ENCODE assay signal across 16 cellular contexts in genomic region chr18:73316513-73316912, GRCh38.
DNase-seq lines count a peak whose midpoint lies in the region; TF ChIP-seq lines count a peak whose summit lies in the region.
"Had no signal": no experiment of that assay in that cellular context is flagged by ENCODE, and none has a peak within 500 bp of the region (broad histone marks: within the 10 kb centered on the region; RNA-seq: fewer than 3 reads in every experiment).

No MANE protein-coding gene starts in this region.

- 21 to 30% methylated on average over 1 of the region's 1 CpG for whole genome bisulfite sequencing in GM23248 (ENCODE audit: low coverage in 1 of 2, low lambda C conversion rate in 2 of 2, missing lambda C conversion rate in 2 of 2), 2 experiments
- 41 to 90% methylated on average over 1 of the region's 1 CpG for WGBS in sigmoid colon, 2 donors

- in situ Hi-C loops in GM23248 (cut with MboI) = no loop called here

- H2AFZ ChIP-seq in GM23248 = no peak overlapping the region

- H3K36me3 ChIP-seq in GM23248 (ENCODE audit: low read depth) = no peaks in the 10 kb centered on the region
- H3K36me3 ChIP-seq in sigmoid colon = no peaks in the 10 kb centered on the region
- H3K36me3 ChIP-seq: BLaER1 had no signal

- H3K27ac ChIP-seq in GM23248 (no peak overlapping the region), sigmoid colon (no peak overlapping the region)
- H3K27ac ChIP-seq: BLaER1 had no signal

- no peak overlapping the region for H3K9ac ChIP-seq in GM23248
- H3K9ac ChIP-seq: BLaER1 had no signal

- no peaks in the 10 kb centered on the region for H3K9me3 Mint-ChIP-seq in endothelial cell (ENCODE audit: unreplicated experiment)

- no peak for TF ChIP-seq EP300 in sigmoid colon (IDR thresholded peaks at IDR 0.05)

- H3K27ac Mint-ChIP-seq in endothelial cell (ENCODE audit: unreplicated experiment) = no peak overlapping the region

- no peaks in the 10 kb centered on the region for H3K4me1 Mint-ChIP-seq in endothelial cell (ENCODE audit: unreplicated experiment)

- no peak overlapping the region for H3K4me2 ChIP-seq in GM23248 (ENCODE audit: unreplicated experiment)
- H3K4me2 ChIP-seq: BLaER1 had no signal

- no peaks in the 10 kb centered on the region for H3K9me2 ChIP-seq in GM23248 (ENCODE audit: insufficient read depth)

- intact Hi-C loops in sigmoid colon (cut with DNase I) = no loop called here

- H3K27me3 ChIP-seq in GM23248 (replicated peaks; ENCODE audit: insufficient read depth) (no peaks in the 10 kb centered on the region), sigmoid colon (no peaks in the 10 kb centered on the region)
- H3K27me3 ChIP-seq: BLaER1 had no signal

- H3K4me3 Mint-ChIP-seq in endothelial cell (ENCODE audit: unreplicated experiment) = no peak overlapping the region

- no peaks in the 10 kb centered on the region for H3K79me2 ChIP-seq in GM23248 (ENCODE audit: insufficient read depth)

- peak; percentile 61 for DNase-seq in AG09309 (ENCODE audit: low read depth)
- DNase-seq in GM23248 = peak; percentile 52
- peak; percentile 11 for DNase-seq in astrocyte of the hippocampus (ENCODE audit: low read depth, low spot score)
- peak; percentile 1 to 8 for DNase-seq in foreskin fibroblast
- DNase-seq in endothelial cell (ENCODE audit: low spot score) = no peak
- no peak for DNase-seq in sigmoid colon
- no peak for DNase-seq in HuH-7 (ENCODE audit: low spot score)
- DNase-seq: EL; H7; Kasumi-1; NCI-H1417; NCI-H2029 treated with DMSO at 0.1 percent for 48 hours; NCI-H526 treated with DMSO at 0.1 percent for 48 hours; NK-92 treated with Interleukin-12 subunit alpha and Interleukin-12 subunit beta, amount 100 ng/mL, for 24 hours; SHP77 treated with DMSO at 0.1 percent for 48 hours had no signal

- no peaks in the 10 kb centered on the region for H4K20me1 ChIP-seq in GM23248 (ENCODE audit: insufficient read depth)
- H4K20me1 ChIP-seq: BLaER1 had no signal

- H3K9me3 ChIP-seq in GM23248 (ENCODE audit: low read depth) (no peaks in the 10 kb centered on the region), sigmoid colon (no peaks in the 10 kb centered on the region)
- H3K9me3 ChIP-seq: BLaER1 had no signal

- no peaks in the 10 kb centered on the region for H3K27me3 Mint-ChIP-seq in endothelial cell (ENCODE audit: unreplicated experiment)

- H3K4me3 ChIP-seq in AG09309 (ENCODE audit: control insufficient read depth, low read depth, low read length) (no peak overlapping the region), GM23248 (no peak overlapping the region), foreskin fibroblast (ENCODE audit: low read depth in 1 of 2, low read length in 2 of 2) (no peak overlapping the region), sigmoid colon (no peak overlapping the region)
- H3K4me3 ChIP-seq: BLaER1 had no signal

- H3K4me1 ChIP-seq in GM23248 (ENCODE audit: insufficient read depth) = no peaks in the 10 kb centered on the region
- H3K4me1 ChIP-seq in sigmoid colon = no peaks in the 10 kb centered on the region
- H3K4me1 ChIP-seq: BLaER1 had no signal

- TF ChIP-seq POLR2A in sigmoid colon (IDR thresholded peaks at IDR 0.05) = no peak

- TF ChIP-seq CTCF in AG09309 (IDR thresholded peaks at IDR 0.05; ENCODE audit: control insufficient read depth, insufficient read depth, low read depth, low read length, missing control alignments) (no peak), foreskin fibroblast (IDR thresholded peaks at IDR 0.05; ENCODE audit: low read depth, low read length) (no peak), endothelial cell (IDR thresholded peaks at IDR 0.05; ENCODE audit: unreplicated experiment) (no peak), sigmoid colon (IDR thresholded peaks at IDR 0.05) (no peak)

- no peaks in the 10 kb centered on the region for H3F3A ChIP-seq in GM23248 (ENCODE audit: insufficient read depth)

- no peaks in the 10 kb centered on the region for H3K36me3 Mint-ChIP-seq in endothelial cell (ENCODE audit: low read depth, unreplicated experiment)

Comparison
In these comparisons a context has a peak if more than half of its experiments do, and no peak if none do; other contexts are left out.
1. DNase-seq: peak in AG09309 (single experiment), GM23248 (single experiment), astrocyte of the hippocampus (single experiment) and foreskin fibroblast (2 of 2); none in endothelial cell (single experiment), sigmoid colon (single experiment) and HuH-7 (single experiment).